ENCODE assay signal across 10 cellular contexts in the genomic region with DNA sequence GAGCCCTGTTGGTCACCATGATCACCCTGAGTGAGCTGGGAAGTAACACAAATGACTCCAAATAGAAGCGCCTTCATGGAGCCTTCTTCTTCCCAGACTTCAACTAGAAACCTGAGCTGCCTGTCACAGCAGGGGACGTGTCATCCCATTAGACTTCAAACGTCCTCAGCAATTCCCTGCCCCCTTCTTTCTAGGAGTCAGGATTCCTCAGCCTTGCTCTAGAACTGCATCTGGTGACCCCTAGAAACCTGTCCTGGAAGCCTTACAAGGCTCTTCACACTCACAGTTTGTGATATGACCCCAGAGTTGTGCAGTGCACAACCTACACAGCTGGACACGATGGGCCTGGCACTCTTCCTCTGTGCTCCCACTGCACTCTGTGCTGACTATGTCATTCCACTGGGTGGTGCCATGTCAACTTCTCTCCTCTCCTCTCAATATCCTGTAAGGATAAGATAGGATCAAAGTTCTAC. TPM values are rescaled to one million over a fixed set of nuclear protein-coding genes. Genes with fewer than 3 reads are reported as not detected.
A peak's percentile ranks its signal among the peaks of the same experiment; 100 is the strongest.
DNase-seq lines count a peak whose midpoint lies in the region; ATAC-seq and TF ChIP-seq lines count a peak whose summit lies in the region.
"Had no signal": no experiment of that assay in that cellular context is flagged by ENCODE, and none has a peak within 500 bp of the region (broad histone marks: within the 10 kb centered on the region; RNA-seq: fewer than 3 reads in every experiment).

No MANE protein-coding gene starts in this region.

- no peaks in the 10 kb centered on the region for H3K9me3 ChIP-seq in psoas muscle

- intact Hi-C loops in psoas muscle (cut with DNase I) = loop anchor here (2.0 to 10.0 kb wide), 2 partner anchors 223 to 227 kb away; no protein-coding TSS in a partner anchor

- TF ChIP-seq CTCF in GM12873 (IDR thresholded peaks at IDR 0.05; ENCODE audit: insufficient read depth, low read depth, low read length, missing control alignments) = peak; percentile 5
- no peak for TF ChIP-seq CTCF in psoas muscle (IDR thresholded peaks at IDR 0.05)

- no peak overlapping the region for H3K27ac ChIP-seq in psoas muscle
- H3K27ac ChIP-seq: skin epidermis had no signal

- no peak overlapping the region for H3K4me3 ChIP-seq in psoas muscle
- H3K4me3 ChIP-seq: skin epidermis had no signal

- peaks cover 0 to 21% (median 5%) of the 10 kb centered on the region in 3 donors for H3K27me3 ChIP-seq in psoas muscle (ENCODE audit: insufficient read depth in 3 of 3, low read length in 2 of 3)

- H3K36me3 ChIP-seq in psoas muscle (ENCODE audit: insufficient read depth in 1 of 2, low read depth in 1 of 2) = no peaks in the 10 kb centered on the region

- peak; percentile 43 for DNase-seq in NCI-H69 (lab: John Stamatoyannopoulos, UW)
- DNase-seq in iPS DF 19.7 (ENCODE audit: low read depth, low spot score) = peak; percentile 54
- no peak for DNase-seq in superior temporal gyrus (ENCODE audit: extremely low spot score)
- DNase-seq in psoas muscle = no peak
- DNase-seq in DMS153 (lab: John Stamatoyannopoulos, UW) = no peak

- 18 to 26% (median 20%) methylated on average over 4 of the region's 4 CpGs for WGBS in psoas muscle, 3 donors

- no peak for ATAC-seq in psoas muscle
- ATAC-seq: activated CD4-positive, CD25-positive, alpha-beta regulatory T cell treated with anti-CD3 and anti-CD28 coated beads, Interleukin-2, amount 50 U/mL, for 24 hours had no signal

- no peaks in the 10 kb centered on the region for H3K4me1 ChIP-seq in psoas muscle

RNA-seq across cellular contexts. Expression of a gene that starts 23.6 kb away (rescaled TPM):
- total RNA-seq in psoas muscle = 1 to 10 TPM in 1 of 4 donors, under 1 TPM in 2, not detected in 1; 0.34 to 1.9 (median 0.67) TPM
- under 1 TPM; 0.38 to 0.63 (median 0.40) TPM for polyA plus RNA-seq in psoas muscle
- total RNA-seq: CD4-positive, alpha-beta T cell had no signal

RNA-seq across cellular contexts. Expression of a gene that starts 26.9 kb away (rescaled TPM):
- total RNA-seq in psoas muscle = 1 to 10 TPM; 3.4 to 6.2 (median 4.0) TPM
- polyA plus RNA-seq in psoas muscle = 1 to 10 TPM in 1 of 3 donors, under 1 TPM in 2; 0.93 to 2.4 (median 0.95) TPM
- total RNA-seq: astrocyte had no signal

RNA-seq across cellular contexts. Expression of a gene that starts 52.7 kb away (rescaled TPM):
- 1 to 10 TPM in 1 of 4 donors, not detected in 3; 1.1 TPM for total RNA-seq in psoas muscle
- not detected for polyA plus RNA-seq in psoas muscle
- total RNA-seq: astrocyte had no signal

RNA-seq across cellular contexts. Expression of a gene that starts 57.4 kb away (rescaled TPM):
- 10 to 100 TPM; 28.2 to 60.2 (median 41.8) TPM for total RNA-seq in psoas muscle
- 10 to 100 TPM; 21.7 to 28.6 (median 27.2) TPM for polyA plus RNA-seq in psoas muscle

Comparison
In these comparisons a context has a peak if more than half of its experiments do, and no peak if none do; other contexts are left out.
1. DNase-seq: peak in NCI-H69 (single experiment) and iPS DF 19.7 (single experiment); none in superior temporal gyrus (single experiment), psoas muscle (0 of 2) and DMS153 (single experiment).